Comparison of ENCODE assay signal across 26 cellular contexts in genomic region chr16:78788276-78788675, GRCh38.
"Had no signal": no experiment of that assay in that cellular context is flagged by ENCODE, and none has a peak within 500 bp of the region (broad histone marks: within the 10 kb centered on the region; RNA-seq: fewer than 3 reads in every experiment).

No MANE protein-coding gene starts in this region.

- H3K27me3 ChIP-seq: ovary, right atrium auricular region, right lobe of liver, suprapubic skin, tibial artery, upper lobe of right lung, uterus had no signal

- H3K27me3 Mint-ChIP-seq: naive thymus-derived CD4-positive, alpha-beta T cell; progenitor cell of endocrine pancreas; stimulated activated naive CD8-positive, alpha-beta T cell treated with anti-CD3 and anti-CD28 coated beads, Interleukin-15, Interleukin-2, amounts not matched to agents 100 ng/mL and 50 ng/mL, for 24 hours had no signal

- H3K9me3 ChIP-seq: left ventricle myocardium inferior, mucosa of descending colon, ovary, right atrium auricular region, right lobe of liver, suprapubic skin, thoracic aorta, tibial artery, upper lobe of right lung, uterus had no signal

- H3K4me3 ChIP-seq: left ventricle myocardium inferior, lung, mucosa of descending colon, ovary, right atrium auricular region, right lobe of liver, skin epidermis, suprapubic skin, thoracic aorta, tibial artery, upper lobe of right lung, uterus had no signal

- FAIRE-seq: islet of Langerhans had no signal

- ATAC-seq: mucosa of descending colon; naive thymus-derived CD4-positive, alpha-beta T cell; natural killer cell treated with Interleukin-12 subunit alpha and Interleukin-12 subunit beta and Interleukin-15 and Interleukin-18, amount 100 ng/mL, for 72 hours; right lobe of liver; upper lobe of right lung had no signal

- DNase-seq: hypothalamus; immature natural killer cell; left ventricle myocardium inferior; midbrain; mucosa of descending colon; naive thymus-derived CD4-positive, alpha-beta T cell; ovary; right lobe of liver; stimulated activated CD4-positive, alpha-beta T cell treated with anti-CD3 and anti-CD28 coated beads, Interleukin-12 subunit alpha, Interleukin-12 subunit beta, amount 100 ng/mL, for 4 hours; stimulated activated CD4-positive, alpha-beta T cell treated with anti-CD3 and anti-CD28 coated beads, Interleukin-15, amount 100 ng/mL, for 24 hours; stimulated activated CD4-positive, alpha-beta T cell treated with anti-CD3 and anti-CD28 coated beads, Interleukin-2, amount 100 ng/mL, for 24 hours; stimulated activated CD4-positive, alpha-beta T cell treated with anti-CD3 and anti-CD28 coated beads, Interleukin-4, amount 100 ng/mL, for 1 hour; stimulated activated naive CD4-positive, alpha-beta T cell; tibial artery; trophoblast cell; upper lobe of right lung; uterus had no signal

- H3K36me3 Mint-ChIP-seq: immature natural killer cell; natural killer cell treated with Interleukin-12 subunit alpha and Interleukin-12 subunit beta and Interleukin-15 and Interleukin-18, amount 100 ng/mL, for 72 hours had no signal

- H3K27ac Mint-ChIP-seq: immature natural killer cell; naive thymus-derived CD4-positive, alpha-beta T cell; natural killer cell treated with Interleukin-12 subunit alpha and Interleukin-12 subunit beta and Interleukin-15 and Interleukin-18, amount 100 ng/mL, for 72 hours; progenitor cell of endocrine pancreas had no signal

- H3K4me1 ChIP-seq: left ventricle myocardium inferior, right atrium auricular region, suprapubic skin, tibial artery, upper lobe of right lung, uterus had no signal

- H3K27ac ChIP-seq: left ventricle myocardium inferior, ovary, right atrium auricular region, right lobe of liver, skin epidermis, suprapubic skin, thoracic aorta, tibial artery, upper lobe of right lung, uterus had no signal

- H3K36me3 ChIP-seq: left ventricle myocardium inferior, ovary, right atrium auricular region, right lobe of liver, suprapubic skin, thoracic aorta, tibial artery, upper lobe of right lung, uterus had no signal

- H3K4me3 Mint-ChIP-seq: immature natural killer cell; naive thymus-derived CD4-positive, alpha-beta T cell; natural killer cell treated with Interleukin-12 subunit alpha and Interleukin-12 subunit beta and Interleukin-15 and Interleukin-18, amount 100 ng/mL, for 72 hours; stimulated activated naive CD8-positive, alpha-beta T cell treated with anti-CD3 and anti-CD28 coated beads, Interleukin-15, Interleukin-2, amounts not matched to agents 100 ng/mL and 50 ng/mL, for 24 hours had no signal

- H3K9me3 Mint-ChIP-seq: immature natural killer cell; natural killer cell treated with Interleukin-12 subunit alpha and Interleukin-12 subunit beta and Interleukin-15 and Interleukin-18, amount 100 ng/mL, for 72 hours; stimulated activated naive CD8-positive, alpha-beta T cell treated with anti-CD3 and anti-CD28 coated beads, Interleukin-15, Interleukin-2, amounts not matched to agents 100 ng/mL and 50 ng/mL, for 24 hours had no signal
